Comparison of ENCODE assay signal across 9 cellular contexts in genomic region chr19:47445937-47446402, GRCh38. TPM values are rescaled to one million over a fixed set of nuclear protein-coding genes. Genes with fewer than 3 reads are reported as not detected.
DNase-seq lines count a peak whose midpoint lies in the region; ATAC-seq and TF ChIP-seq lines count a peak whose summit lies in the region.
"Had no signal": no experiment of that assay in that cellular context is flagged by ENCODE, and none has a peak within 500 bp of the region (broad histone marks: within the 10 kb centered on the region; RNA-seq: fewer than 3 reads in every experiment).

No MANE protein-coding gene starts in this region.

- ATAC-seq in psoas muscle (peak in 1 of 4 donors; percentile 21), GM18858 (IDR thresholded peaks at IDR 0.05; ENCODE audit: unreplicated experiment) (no peak)

- H3K9me3 ChIP-seq in endocrine pancreas (ENCODE audit: control insufficient read depth, low read length), result no peaks in the 10 kb centered on the region
- H3K9me3 ChIP-seq in psoas muscle, result no peaks in the 10 kb centered on the region
- H3K9me3 ChIP-seq in WERI-Rb-1 (ENCODE audit: severe bottlenecking), result no peaks in the 10 kb centered on the region

- H3K4me3 Mint-ChIP-seq in activated CD4-positive, alpha-beta T cell treated with anti-CD3 and anti-CD28 coated beads, Interleukin-2, amount 10 ng/mL, durations not matched to agents 24 days and 14 days, result peak overlapping the region; percentile 70

- intact Hi-C loops in activated CD4-positive, alpha-beta T cell treated with anti-CD3 and anti-CD28 coated beads, Interleukin-2, amount 10 ng/mL, durations not matched to agents 24 days and 14 days (cut with micrococcal nuclease), result no loop called here
- intact Hi-C loops in psoas muscle (cut with DNase I), result no loop called here
- intact Hi-C loops in posterior vena cava (cut with DNase I), result no loop called here

- H3K4me1 ChIP-seq in endocrine pancreas (ENCODE audit: control insufficient read depth, insufficient read depth, low read length) (no peaks in the 10 kb centered on the region), psoas muscle (no peaks in the 10 kb centered on the region)

- TF ChIP-seq CTCF in psoas muscle (IDR thresholded peaks at IDR 0.05), result no peak
- no peak for TF ChIP-seq CTCF in WERI-Rb-1 (IDR thresholded peaks at IDR 0.05; ENCODE audit: low read depth, low read length)

- H3K9me3 Mint-ChIP-seq in activated CD4-positive, alpha-beta T cell treated with anti-CD3 and anti-CD28 coated beads, Interleukin-2, amount 10 ng/mL, durations not matched to agents 24 days and 14 days, result peaks cover 5% of the 10 kb centered on the region

- H3K36me3 ChIP-seq in endocrine pancreas (ENCODE audit: control insufficient read depth, insufficient read depth, low read length) (no peaks in the 10 kb centered on the region), psoas muscle (ENCODE audit: insufficient read depth in 1 of 2, low read depth in 1 of 2) (no peaks in the 10 kb centered on the region), WERI-Rb-1 (peaks cover 21% of the 10 kb centered on the region)

- peaks cover 73% of the 10 kb centered on the region for H3K27me3 Mint-ChIP-seq in activated CD4-positive, alpha-beta T cell treated with anti-CD3 and anti-CD28 coated beads, Interleukin-2, amount 10 ng/mL, durations not matched to agents 24 days and 14 days

- peak overlapping the region; percentile 27 for H3K27ac Mint-ChIP-seq in activated CD4-positive, alpha-beta T cell treated with anti-CD3 and anti-CD28 coated beads, Interleukin-2, amount 10 ng/mL, durations not matched to agents 24 days and 14 days

- H3K4me3 ChIP-seq in endocrine pancreas (ENCODE audit: control insufficient read depth, insufficient read depth, low read length), result no peak overlapping the region
- no peak overlapping the region for H3K4me3 ChIP-seq in psoas muscle
- no peak overlapping the region for H3K4me3 ChIP-seq in WERI-Rb-1 (ENCODE audit: low read depth, low read length)

- H3K4me1 Mint-ChIP-seq in activated CD4-positive, alpha-beta T cell treated with anti-CD3 and anti-CD28 coated beads, Interleukin-2, amount 10 ng/mL, durations not matched to agents 24 days and 14 days, result peaks cover 41% of the 10 kb centered on the region

- no peaks in the 10 kb centered on the region for H3K27me3 ChIP-seq in endocrine pancreas (ENCODE audit: control insufficient read depth, insufficient read depth, low read length)
- peaks cover 0 to 94% (median 20%) of the 10 kb centered on the region in 3 donors for H3K27me3 ChIP-seq in psoas muscle (ENCODE audit: insufficient read depth in 3 of 3, low read length in 2 of 3)
- H3K27me3 ChIP-seq in WERI-Rb-1 (ENCODE audit: insufficient read depth, low read depth, severe bottlenecking), result no peaks in the 10 kb centered on the region

- H3K27ac ChIP-seq in psoas muscle (no peak overlapping the region), WERI-Rb-1 (no peak overlapping the region)

- peak overlapping the region; percentile 27 for H3K9ac ChIP-seq in endocrine pancreas (ENCODE audit: control insufficient read depth, insufficient read depth, low read length)

- WGBS in psoas muscle, 3 donors, result 2 to 5% (median 4%) methylated on average over 20 to 22 of the region's 22 CpGs

- no peaks in the 10 kb centered on the region for H3K36me3 Mint-ChIP-seq in activated CD4-positive, alpha-beta T cell treated with anti-CD3 and anti-CD28 coated beads, Interleukin-2, amount 10 ng/mL, durations not matched to agents 24 days and 14 days (ENCODE audit: low read depth)

- DNase-seq in DMS53 (lab: John Stamatoyannopoulos, UW) (peak; percentile 86), NCI-H1930 (lab: John Stamatoyannopoulos, UW) (peak; percentile 45 to 52), psoas muscle (peak; percentile 40 to 67), WERI-Rb-1 (no peak), posterior vena cava (ENCODE audit: low spot score) (no peak)
- DNase-seq in activated CD4-positive, alpha-beta T cell treated with anti-CD3 and anti-CD28 coated beads, Interleukin-2, amount 10 ng/mL, durations not matched to agents 24 days and 14 days, result peak; percentile 90

RNA-seq across cellular contexts. Expression of gene SLC8A2, which starts 25.7 kb away (rescaled TPM):
- 0.05 TPM in 1 of 2 replicates, not detected in the other for total RNA-seq in activated CD4-positive, alpha-beta T cell treated with anti-CD3 and anti-CD28 coated beads, Interleukin-2, amount 10 ng/mL, durations not matched to agents 24 days and 14 days
- under 1 TPM; 0.13 to 0.54 (median 0.25) TPM for total RNA-seq in psoas muscle
- under 1 TPM in 2 of 3 donors, not detected in 1; 0.12 to 0.18 TPM for polyA plus RNA-seq in psoas muscle
- under 1 TPM; 0.56 to 0.67 TPM for total RNA-seq in posterior vena cava
- total RNA-seq: glomerular endothelial cell had no signal

RNA-seq across cellular contexts. Expression of gene MEIS3, which starts 26.6 kb away (rescaled TPM):
- not detected in 2 replicates for total RNA-seq in activated CD4-positive, alpha-beta T cell treated with anti-CD3 and anti-CD28 coated beads, Interleukin-2, amount 10 ng/mL, durations not matched to agents 24 days and 14 days
- total RNA-seq in psoas muscle, result 1 to 10 TPM; 1.3 to 2.1 (median 1.8) TPM
- polyA plus RNA-seq in psoas muscle, result 1 to 10 TPM in 2 of 3 donors, under 1 TPM in 1; 0.83 to 2.4 (median 1.4) TPM
- total RNA-seq in posterior vena cava, result 10 to 100 TPM; 24.3 to 26.0 TPM

RNA-seq across cellular contexts. Expression of gene KPTN, which starts 38.0 kb away (rescaled TPM):
- 10.1 and 12.2 TPM in 2 replicates for total RNA-seq in activated CD4-positive, alpha-beta T cell treated with anti-CD3 and anti-CD28 coated beads, Interleukin-2, amount 10 ng/mL, durations not matched to agents 24 days and 14 days
- total RNA-seq in psoas muscle (10 to 100 TPM in 1 of 4 donors, 1 to 10 TPM in 3; 5.9 to 11.2 (median 8.1) TPM), posterior vena cava (1 to 10 TPM; 6.5 to 7.9 TPM)
- polyA plus RNA-seq in psoas muscle, result 10 to 100 TPM in 1 of 3 donors, 1 to 10 TPM in 2; 3.8 to 21.5 (median 9.7) TPM

Comparison
In these comparisons a context has a peak if more than half of its experiments do, and no peak if none do; other contexts are left out.
1. DNase-seq: peak in DMS53 (single experiment), NCI-H1930 (2 of 2), activated CD4-positive, alpha-beta T cell treated with anti-CD3 and anti-CD28 coated beads, Interleukin-2, amount 10 ng/mL, durations not matched to agents 24 days and 14 days (single experiment) and psoas muscle (2 of 2); none in WERI-Rb-1 (single experiment) and posterior vena cava (single experiment).
2. RNA of gene MEIS3, which starts 26.6 kb away (total RNA-seq): 24.3 to 26.0 TPM in posterior vena cava; 1.3 to 2.1 TPM in psoas muscle and not detected in activated CD4-positive, alpha-beta T cell treated with anti-CD3 and anti-CD28 coated beads, Interleukin-2, amount 10 ng/mL, durations not matched to agents 24 days and 14 days; every median in the first group is over 4 times any median in the second.